18 cellular contexts compared by ENCODE assay signal in the genomic region with DNA sequence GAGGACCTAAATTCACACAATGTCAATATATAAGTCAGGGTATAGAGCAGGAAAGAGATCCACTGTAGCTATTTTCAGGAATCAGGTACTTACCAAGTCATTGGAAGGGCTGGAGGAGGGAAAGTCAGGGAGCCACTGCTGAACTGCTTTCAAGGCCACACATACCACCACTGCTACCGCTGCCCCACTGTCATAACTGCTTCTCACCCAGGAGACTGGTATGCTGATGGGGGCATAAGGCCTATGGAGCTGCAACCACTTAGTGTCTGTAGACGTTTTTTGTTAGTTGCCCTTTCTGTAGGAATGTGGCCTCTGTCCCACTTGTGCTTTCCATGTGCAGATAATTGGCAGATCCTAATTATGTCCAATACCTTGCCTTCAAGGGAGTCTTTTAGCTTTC. TPM values are rescaled to one million over a fixed set of nuclear protein-coding genes. Genes with fewer than 3 reads are reported as not detected.
DNase-seq lines count a peak whose midpoint lies in the region; ATAC-seq and TF ChIP-seq lines count a peak whose summit lies in the region.
"Had no signal": no experiment of that assay in that cellular context is flagged by ENCODE, and none has a peak within 500 bp of the region (broad histone marks: within the 10 kb centered on the region; RNA-seq: fewer than 3 reads in every experiment).

No MANE protein-coding gene starts in this region.

- H3K9me3 ChIP-seq in cardiac muscle cell (ENCODE audit: low read depth) (no peaks in the 10 kb centered on the region), T-helper 17 cell (ENCODE audit: control insufficient read depth, low read length, poor library complexity, severe bottlenecking) (no peaks in the 10 kb centered on the region), heart right ventricle (no peaks in the 10 kb centered on the region), left lung (no peaks in the 10 kb centered on the region)
- H3K9me3 ChIP-seq: sigmoid colon, vagina had no signal

- peak overlapping the region; percentile 95 for H3K27ac Mint-ChIP-seq in T-helper 17 cell
- H3K27ac Mint-ChIP-seq: activated naive CD4-positive, alpha-beta T cell treated with anti-CD3 and anti-CD28 coated beads, Interleukin-2, amount 50 U/mL, for 72 hours had no signal

- peaks cover 57% of the 10 kb centered on the region for H3K4me1 Mint-ChIP-seq in T-helper 17 cell

- peak overlapping the region; percentile 5 for H3K4me3 Mint-ChIP-seq in T-helper 17 cell

- H3K36me3 Mint-ChIP-seq in T-helper 17 cell (ENCODE audit: low read depth), result no peaks in the 10 kb centered on the region

- TF ChIP-seq CTCF in cardiac muscle cell (IDR thresholded peaks at IDR 0.05; ENCODE audit: low read depth, low read length) (no peak), heart right ventricle (IDR thresholded peaks at IDR 0.05) (no peak), omental fat pad (IDR thresholded peaks at IDR 0.05) (no peak), left lung (IDR thresholded peaks at IDR 0.05) (no peak)

- WGBS in heart right ventricle, 2 donors, result 41 to 48% methylated on average over 2 of the region's 2 CpGs

- intact Hi-C loops in left cardiac atrium (cut with DNase I), result loop anchor here in 1 of 2 donors (10.0 kb wide), 1 partner anchor 108 kb away; the partner anchor contains the start of gene SDHAF4
- intact Hi-C loops in heart right ventricle (cut with DNase I), result no loop called here
- intact Hi-C loops in left lung (cut with DNase I), result no loop called here

- no peaks in the 10 kb centered on the region for H3K27me3 Mint-ChIP-seq in T-helper 17 cell

- H3K36me3 ChIP-seq in cardiac muscle cell, result no peaks in the 10 kb centered on the region
- no peaks in the 10 kb centered on the region for H3K36me3 ChIP-seq in heart right ventricle
- no peaks in the 10 kb centered on the region for H3K36me3 ChIP-seq in H7 (replicated peaks; ENCODE audit: control insufficient read depth, insufficient read depth, low read length)
- H3K36me3 ChIP-seq in left lung, result no peaks in the 10 kb centered on the region
- H3K36me3 ChIP-seq: sigmoid colon, vagina had no signal

- no peak for ATAC-seq in left cardiac atrium
- no peak for ATAC-seq in T-helper 17 cell
- peak in 5 of 8 donors; percentile 20 to 46 (median 31) for ATAC-seq in heart right ventricle
- ATAC-seq in GM18867 (IDR thresholded peaks at IDR 0.05; ENCODE audit: unreplicated experiment), result no peak
- ATAC-seq in omental fat pad (ENCODE audit: low FRiP score), result no peak
- no peak for ATAC-seq in left lung

- H3K27me3 ChIP-seq in cardiac muscle cell (no peaks in the 10 kb centered on the region), heart right ventricle (no peaks in the 10 kb centered on the region), H7 (ENCODE audit: control insufficient read depth, insufficient read depth, low read length) (no peaks in the 10 kb centered on the region), left lung (no peaks in the 10 kb centered on the region)
- H3K27me3 ChIP-seq: hepatocyte, sigmoid colon, vagina had no signal

- DNase-seq in cardiac muscle cell (ENCODE audit: low read depth in 1 of 2, low spot score in 1 of 2) (peak; percentile 7 to 45), left cardiac atrium (no peak), T-helper 17 cell (no peak), heart right ventricle (no peak), H7 (no peak), omental fat pad (ENCODE audit: low spot score) (no peak), left lung (no peak)
- DNase-seq: activated CD4-positive, CD25-positive, alpha-beta regulatory T cell treated with anti-CD3 and anti-CD28 coated beads, Interleukin-2, amount 50 U/mL, for 72 hours; NCI-H1048; NCI-H526; nucleus accumbens; PC-9; sigmoid colon; T1000 had no signal

- H3K4me1 ChIP-seq in cardiac muscle cell (ENCODE audit: low read depth) (peaks cover 20% of the 10 kb centered on the region), heart right ventricle (peaks cover 0 to 58% (median 43%) of the 10 kb centered on the region in 9 donors), left lung (peaks cover 0 to 32% of the 10 kb centered on the region in 2 donors)

- peak overlapping the region; percentile 28 for H3K27ac ChIP-seq in cardiac muscle cell
- H3K27ac ChIP-seq in heart right ventricle, result peak overlapping the region in 3 of 10 donors; percentile 19 to 62 (median 46)
- no peak overlapping the region for H3K27ac ChIP-seq in left lung
- H3K27ac ChIP-seq: hepatocyte, PC-9, sigmoid colon, vagina had no signal

- H3K4me3 ChIP-seq in cardiac muscle cell, result no peak overlapping the region
- no peak overlapping the region for H3K4me3 ChIP-seq in heart right ventricle
- H3K4me3 ChIP-seq in H7 (ENCODE audit: insufficient read depth, low read depth, low read length), result no peak overlapping the region
- H3K4me3 ChIP-seq in left lung, result no peak overlapping the region
- H3K4me3 ChIP-seq: hepatocyte, PC-9, sigmoid colon, vagina had no signal

RNA-seq across cellular contexts. Expression of gene SMAP1, which starts 5.4 kb away (rescaled TPM):
- total RNA-seq in cardiac muscle cell, result 37.7 and 43.8 TPM in 2 replicates
- polyA plus RNA-seq in cardiac muscle cell, result 43.1 and 44.3 TPM in 2 replicates
- 10 to 100 TPM; 24.4 to 27.8 TPM for total RNA-seq in left cardiac atrium
- total RNA-seq in T-helper 17 cell, result 10 to 100 TPM; 35.7 to 38.7 TPM
- 10 to 100 TPM; 28.7 to 36.3 (median 31.0) TPM for total RNA-seq in heart right ventricle
- polyA plus RNA-seq in heart right ventricle, result 10 to 100 TPM; 12.8 to 22.8 TPM
- 25.5 and 39.5 TPM in 2 replicates for total RNA-seq in H7 (2014; rRNA removed; shearing (Covaris generic))
- 10 to 100 TPM; 16.6 to 29.4 (median 22.0) TPM for total RNA-seq in omental fat pad
- total RNA-seq in left lung, result 10 to 100 TPM; 26.6 to 27.2 TPM

Comparison
In these comparisons a context has a peak if more than half of its experiments do, and no peak if none do; other contexts are left out.
1. DNase-seq: peak in cardiac muscle cell (2 of 2); none in left cardiac atrium (single experiment), T-helper 17 cell (0 of 3), heart right ventricle (0 of 2), H7 (single experiment), omental fat pad (single experiment) and left lung (0 of 2).
2. ATAC-seq: peak in heart right ventricle (5 of 8); none in left cardiac atrium (0 of 2), T-helper 17 cell (single experiment), GM18867 (single experiment), omental fat pad (single experiment) and left lung (single experiment).